30 cellular contexts compared by ENCODE assay signal in genomic region chr1:106675558-106675957, GRCh38.
"Had no signal": no experiment of that assay in that cellular context is flagged by ENCODE, and none has a peak within 500 bp of the region (broad histone marks: within the 10 kb centered on the region; RNA-seq: fewer than 3 reads in every experiment).

No MANE protein-coding gene starts in this region.

- H3K27ac Mint-ChIP-seq: activated CD4-positive, alpha-beta memory T cell treated with anti-CD3 and anti-CD28 coated beads, Interleukin-2, amount 10 ng/mL, durations not matched to agents 7 days and 5 days; activated CD8-positive, alpha-beta memory T cell treated with anti-CD3 and anti-CD28 coated beads, Interleukin-2, amount 10 ng/mL, durations not matched to agents 7 days and 5 days; activated naive CD4-positive, alpha-beta T cell treated with anti-CD3 and anti-CD28 coated beads, Interleukin-2, amount 50 U/mL, for 24 hours; activated naive CD8-positive, alpha-beta T cell treated with anti-CD3 and anti-CD28 coated beads, Interleukin-2, amount 10 ng/mL, durations not matched to agents 7 days and 5 days had no signal

- H3K4me3 ChIP-seq: adrenal gland, body of pancreas, breast epithelium, MG63 had no signal

- H3K9me3 Mint-ChIP-seq: activated CD4-positive, alpha-beta memory T cell treated with anti-CD3 and anti-CD28 coated beads, Interleukin-2, amount 10 ng/mL, durations not matched to agents 7 days and 5 days had no signal

- H3K36me3 Mint-ChIP-seq: activated CD8-positive, alpha-beta memory T cell treated with anti-CD3 and anti-CD28 coated beads, Interleukin-2, amount 10 ng/mL, durations not matched to agents 7 days and 5 days; activated naive CD4-positive, alpha-beta T cell treated with anti-CD3 and anti-CD28 coated beads, Interleukin-2, amount 50 U/mL, for 24 hours; activated naive CD8-positive, alpha-beta T cell treated with anti-CD3 and anti-CD28 coated beads, Interleukin-2, amount 10 ng/mL, durations not matched to agents 7 days and 5 days had no signal

- H3K4me1 ChIP-seq: adrenal gland, body of pancreas, breast epithelium had no signal

- H3K9me3 ChIP-seq: body of pancreas, breast epithelium, MG63 had no signal

- H3K4me3 Mint-ChIP-seq: activated CD4-positive, alpha-beta memory T cell treated with anti-CD3 and anti-CD28 coated beads, Interleukin-2, amount 10 ng/mL, durations not matched to agents 7 days and 5 days; activated CD8-positive, alpha-beta memory T cell treated with anti-CD3 and anti-CD28 coated beads, Interleukin-2, amount 10 ng/mL, durations not matched to agents 7 days and 5 days; activated naive CD4-positive, alpha-beta T cell treated with anti-CD3 and anti-CD28 coated beads, Interleukin-2, amount 50 U/mL, for 24 hours; activated naive CD8-positive, alpha-beta T cell treated with anti-CD3 and anti-CD28 coated beads, Interleukin-2, amount 10 ng/mL, durations not matched to agents 7 days and 5 days had no signal

- H3K36me3 ChIP-seq: adrenal gland, breast epithelium, MG63, WERI-Rb-1 had no signal

- H3K27me3 Mint-ChIP-seq: activated CD4-positive, alpha-beta memory T cell treated with anti-CD3 and anti-CD28 coated beads, Interleukin-2, amount 10 ng/mL, durations not matched to agents 7 days and 5 days; activated CD8-positive, alpha-beta memory T cell treated with anti-CD3 and anti-CD28 coated beads, Interleukin-2, amount 10 ng/mL, durations not matched to agents 7 days and 5 days; activated naive CD4-positive, alpha-beta T cell treated with anti-CD3 and anti-CD28 coated beads, Interleukin-2, amount 50 U/mL, for 24 hours; activated naive CD8-positive, alpha-beta T cell treated with anti-CD3 and anti-CD28 coated beads, Interleukin-2, amount 10 ng/mL, durations not matched to agents 7 days and 5 days had no signal

- H3K27ac ChIP-seq: adrenal gland, body of pancreas, breast epithelium, WERI-Rb-1 had no signal

- DNase-seq: activated CD4-positive, alpha-beta memory T cell treated with anti-CD3 and anti-CD28 coated beads, Interleukin-2, amount 10 ng/mL, durations not matched to agents 7 days and 5 days; activated CD4-positive, alpha-beta T cell treated with anti-CD3 and anti-CD28 coated beads for 1 hour; activated CD4-positive, alpha-beta T cell treated with anti-CD3 and anti-CD28 coated beads for 48 hours; activated CD4-positive, CD25-positive, alpha-beta regulatory T cell; activated CD8-positive, alpha-beta memory T cell treated with anti-CD3 and anti-CD28 coated beads for 24 hours; activated CD8-positive, alpha-beta memory T cell treated with anti-CD3 and anti-CD28 coated beads, Interleukin-2, amount 10 ng/mL, durations not matched to agents 7 days and 5 days; activated CD8-positive, alpha-beta memory T cell treated with anti-CD3 and anti-CD28 coated beads, Interleukin-2, amount 50 U/mL, for 48 hours; activated effector memory CD4-positive, alpha-beta T cell treated with anti-CD3 and anti-CD28 coated beads, Interleukin-2, amount 50 U/mL, for 16 hours; activated naive CD4-positive, alpha-beta T cell treated with Interleukin-2 at 50 U/mL for 16 hours; activated naive CD8-positive, alpha-beta T cell treated with anti-CD3 and anti-CD28 coated beads, Interleukin-2, amount 10 ng/mL, durations not matched to agents 7 days and 5 days; activated T-cell treated with anti-CD3 and anti-CD28 coated beads, Interleukin-2, amount 50 U/mL, for 48 hours; adrenal gland; body of pancreas; caudate nucleus; MG63; NCI-H1048; NCI-H1105 treated with DMSO at 0.1 percent for 48 hours; NCI-H1436; NCI-H1694; NCI-H1930; NCI-H2081 treated with DMSO at 0.1 percent for 48 hours; NCI-H345; NCI-H524 treated with DMSO at 0.1 percent for 48 hours; NCI-H748 treated with DMSO at 0.1 percent for 48 hours; NK-92 treated with Interleukin-12 subunit alpha and Interleukin-12 subunit beta, amount 100 ng/mL, for 24 hours; Right ventricle myocardium superior; T1000; WERI-Rb-1 had no signal

- H3K4me1 Mint-ChIP-seq: activated CD4-positive, alpha-beta memory T cell treated with anti-CD3 and anti-CD28 coated beads, Interleukin-2, amount 10 ng/mL, durations not matched to agents 7 days and 5 days; activated CD8-positive, alpha-beta memory T cell treated with anti-CD3 and anti-CD28 coated beads, Interleukin-2, amount 10 ng/mL, durations not matched to agents 7 days and 5 days; activated naive CD4-positive, alpha-beta T cell treated with anti-CD3 and anti-CD28 coated beads, Interleukin-2, amount 50 U/mL, for 24 hours; activated naive CD8-positive, alpha-beta T cell treated with anti-CD3 and anti-CD28 coated beads, Interleukin-2, amount 10 ng/mL, durations not matched to agents 7 days and 5 days had no signal

- H3K27me3 ChIP-seq: adrenal gland, body of pancreas, breast epithelium, MG63 had no signal

- ATAC-seq: activated CD8-positive, alpha-beta memory T cell treated with anti-CD3 and anti-CD28 coated beads, Interleukin-2, amount 10 ng/mL, durations not matched to agents 7 days and 5 days; body of pancreas had no signal
